Comparison of ENCODE assay signal across 1 cellular context in the genomic region with DNA sequence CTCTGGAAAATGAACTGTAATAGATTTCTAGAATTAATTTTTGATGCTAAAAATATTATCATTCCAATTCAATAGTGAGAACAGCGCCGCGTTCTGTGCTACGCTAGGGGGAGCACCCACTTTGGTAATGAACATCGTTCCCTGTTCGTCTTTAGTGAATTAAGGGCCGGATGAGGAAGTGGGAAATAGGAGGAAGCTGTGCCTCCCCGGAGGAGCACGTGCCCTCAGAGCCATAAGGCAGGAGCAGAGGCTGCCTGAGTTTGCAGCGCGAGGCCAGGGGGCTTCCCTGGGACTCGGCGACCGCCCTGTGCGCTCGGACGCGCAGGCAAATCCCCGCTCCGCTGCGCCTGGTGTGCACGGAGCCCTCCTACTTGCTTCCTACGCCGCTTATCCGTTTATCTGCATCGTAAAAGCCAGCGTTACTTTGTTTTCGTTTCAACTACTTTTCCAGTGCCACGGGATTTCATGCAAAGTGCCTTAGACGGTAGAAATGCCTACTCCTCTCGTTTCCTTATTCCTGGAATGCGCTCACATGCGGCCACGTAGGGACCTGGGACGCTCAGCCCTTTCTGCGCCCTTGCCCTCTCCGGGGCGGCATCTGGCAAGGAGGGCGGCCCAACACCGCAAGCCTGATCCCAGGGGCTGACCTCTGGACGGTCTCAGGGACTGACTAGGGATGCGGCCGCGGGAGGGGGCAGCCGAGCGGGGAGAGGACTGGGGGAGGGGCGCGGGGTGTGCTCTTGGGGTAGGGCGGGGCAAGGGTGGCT.
TF ChIP-seq lines count a peak whose summit lies in the region.

No MANE protein-coding gene starts in this region.

TF ChIP-seq in GM23338, 12 proteins besides CTCF, POLR2A, EP300 and RAD21 (continued from another document):
- TF ChIP-seq ZNF462 (CRISPR knock-in tag; IDR thresholded peaks at IDR 0.05) (no peak), ZNF331 (CRISPR knock-in tag; IDR thresholded peaks at IDR 0.05; ENCODE audit: low read depth) (no peak), EZH2 (IDR thresholded peaks at IDR 0.05; ENCODE audit: low read depth, unreplicated experiment) (no peak), EZH2phosphoT487 (IDR thresholded peaks at IDR 0.05; ENCODE audit: unreplicated experiment) (no peak), ETS1 (IDR thresholded peaks at IDR 0.05) (no peak), CREB1 (CRISPR knock-in tag; IDR thresholded peaks at IDR 0.05; ENCODE audit: low read depth) (no peak), JUNB (IDR thresholded peaks at IDR 0.05; ENCODE audit: unreplicated experiment) (no peak)
- TF ChIP-seq, protein P1, sequence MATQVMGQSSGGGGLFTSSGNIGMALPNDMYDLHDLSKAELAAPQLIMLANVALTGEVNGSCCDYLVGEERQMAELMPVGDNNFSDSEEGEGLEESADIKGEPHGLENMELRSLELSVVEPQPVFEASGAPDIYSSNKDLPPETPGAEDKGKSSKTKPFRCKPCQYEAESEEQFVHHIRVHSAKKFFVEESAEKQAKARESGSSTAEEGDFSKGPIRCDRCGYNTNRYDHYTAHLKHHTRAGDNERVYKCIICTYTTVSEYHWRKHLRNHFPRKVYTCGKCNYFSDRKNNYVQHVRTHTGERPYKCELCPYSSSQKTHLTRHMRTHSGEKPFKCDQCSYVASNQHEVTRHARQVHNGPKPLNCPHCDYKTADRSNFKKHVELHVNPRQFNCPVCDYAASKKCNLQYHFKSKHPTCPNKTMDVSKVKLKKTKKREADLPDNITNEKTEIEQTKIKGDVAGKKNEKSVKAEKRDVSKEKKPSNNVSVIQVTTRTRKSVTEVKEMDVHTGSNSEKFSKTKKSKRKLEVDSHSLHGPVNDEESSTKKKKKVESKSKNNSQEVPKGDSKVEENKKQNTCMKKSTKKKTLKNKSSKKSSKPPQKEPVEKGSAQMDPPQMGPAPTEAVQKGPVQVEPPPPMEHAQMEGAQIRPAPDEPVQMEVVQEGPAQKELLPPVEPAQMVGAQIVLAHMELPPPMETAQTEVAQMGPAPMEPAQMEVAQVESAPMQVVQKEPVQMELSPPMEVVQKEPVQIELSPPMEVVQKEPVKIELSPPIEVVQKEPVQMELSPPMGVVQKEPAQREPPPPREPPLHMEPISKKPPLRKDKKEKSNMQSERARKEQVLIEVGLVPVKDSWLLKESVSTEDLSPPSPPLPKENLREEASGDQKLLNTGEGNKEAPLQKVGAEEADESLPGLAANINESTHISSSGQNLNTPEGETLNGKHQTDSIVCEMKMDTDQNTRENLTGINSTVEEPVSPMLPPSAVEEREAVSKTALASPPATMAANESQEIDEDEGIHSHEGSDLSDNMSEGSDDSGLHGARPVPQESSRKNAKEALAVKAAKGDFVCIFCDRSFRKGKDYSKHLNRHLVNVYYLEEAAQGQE (IDR thresholded peaks at IDR 0.05; ENCODE audit: unreplicated experiment), result no peak
